16 cellular contexts compared by ENCODE assay signal in genomic region chr6:133610271-133610840, GRCh38.
DNase-seq lines count a peak whose midpoint lies in the region; ATAC-seq and TF ChIP-seq lines count a peak whose summit lies in the region.
"Had no signal": no experiment of that assay in that cellular context is flagged by ENCODE, and none has a peak within 500 bp of the region (broad histone marks: within the 10 kb centered on the region; RNA-seq: fewer than 3 reads in every experiment).

No MANE protein-coding gene starts in this region.

- H3K9me2 ChIP-seq in SK-N-SH, result no peaks in the 10 kb centered on the region

- TF ChIP-seq CTCF in foreskin fibroblast (IDR thresholded peaks at IDR 0.05; ENCODE audit: low read depth, low read length) (no peak), SK-N-SH (IDR thresholded peaks at IDR 0.05) (no peak), heart left ventricle (IDR thresholded peaks at IDR 0.05) (no peak)

- H3K4me1 ChIP-seq in ACC112 (ENCODE audit: control insufficient read depth, insufficient read depth, low read length, unreplicated experiment), result peaks cover 34% of the 10 kb centered on the region
- no peaks in the 10 kb centered on the region for H3K4me1 ChIP-seq in SK-N-SH (ENCODE audit: control insufficient read depth in 1 of 2, insufficient read depth in 2 of 2, low read depth in 1 of 2, low read length in 1 of 2)
- no peaks in the 10 kb centered on the region for H3K4me1 ChIP-seq in heart left ventricle

- POLR2A ChIA-PET in SK-N-SH (lab: Yijun Ruan, JAX), result no interaction called here

- peak; percentile 77 for DNase-seq in HS-27A (ENCODE audit: low read depth)
- DNase-seq in astrocyte of the hippocampus (ENCODE audit: low read depth, low spot score), result peak; percentile 29
- DNase-seq in foreskin fibroblast, result peak; percentile 68 to 70
- no peak for DNase-seq in SK-N-SH
- DNase-seq in heart left ventricle, result no peak
- no peak for DNase-seq in DMS153 (lab: John Stamatoyannopoulos, UW)
- DNase-seq: activated CD4-positive, alpha-beta T cell treated with anti-CD3 and anti-CD28 coated beads for 48 hours; activated naive CD4-positive, alpha-beta T cell treated with anti-CD3 and anti-CD28 coated beads, Interleukin-2, amount 10 ng/mL, durations not matched to agents 7 days and 5 days; CD8-positive, alpha-beta T cell; GDM1; GOT3; Karpas-422; NCI-H146; nephron progenitor cell had no signal

- no peak overlapping the region for H3K9ac ChIP-seq in SK-N-SH

- ATAC-seq in GM21619 (IDR thresholded peaks at IDR 0.05; ENCODE audit: unreplicated experiment) (no peak), heart left ventricle (no peak)
- ATAC-seq: CD8-positive, alpha-beta T cell had no signal

- H3K36me3 ChIP-seq in ACC112 (ENCODE audit: insufficient read depth, low read length) (peaks cover 3% of the 10 kb centered on the region; the same call in 1 of the 2 replicates), SK-N-SH (replicated peaks in 1 of 2; ENCODE audit: control insufficient read depth in 1 of 2, insufficient read depth in 2 of 2, low read length in 1 of 2) (no peaks in the 10 kb centered on the region), heart left ventricle (no peaks in the 10 kb centered on the region)

- no peaks in the 10 kb centered on the region for H3F3A ChIP-seq in SK-N-SH (replicated peaks; ENCODE audit: insufficient read depth)

- H3K9me3 ChIP-seq in SK-N-SH (no peaks in the 10 kb centered on the region), heart left ventricle (no peaks in the 10 kb centered on the region)

- no peak for TF ChIP-seq RAD21 in SK-N-SH (IDR thresholded peaks at IDR 0.05; ENCODE audit: low read length)

- TF ChIP-seq EP300 in SK-N-SH (IDR thresholded peaks at IDR 0.05; ENCODE audit: borderline replicate concordance in 1 of 2, low read depth in 1 of 2, low read length in 1 of 2), result no peak

- WGBS in SK-N-SH (ENCODE audit: low lambda C conversion rate), result 0% methylated on average over 2 of the region's 2 CpGs
- WGBS in heart left ventricle, 4 donors, result 62 to 69% (median 65%) methylated on average over 2 of the region's 2 CpGs

- H3K27ac ChIP-seq in ACC112 (ENCODE audit: low read depth, low read length), result peak overlapping the region; percentile 100
- no peak overlapping the region for H3K27ac ChIP-seq in SK-N-SH (ENCODE audit: low read depth in 2 of 2, low read length in 1 of 2)
- H3K27ac ChIP-seq in heart left ventricle, result no peak overlapping the region

- intact Hi-C loops in heart left ventricle (cut with DNase I), result no loop called here

- CTCF ChIA-PET in SK-N-SH (lab: Yijun Ruan, JAX), result no interaction called here

- no peak for TF ChIP-seq POLR2A in heart left ventricle (IDR thresholded peaks at IDR 0.05)

- H3K4me3 ChIP-seq in ACC112 (ENCODE audit: low read depth, low read length) (peak overlapping the region; percentile 22; the same call in 1 of the 2 replicates), foreskin fibroblast (ENCODE audit: low read depth in 1 of 2, low read length in 2 of 2) (no peak overlapping the region), SK-N-SH (ENCODE audit: low read depth in 2 of 2, low read length in 1 of 2) (no peak overlapping the region), heart left ventricle (no peak overlapping the region)

- H3K27me3 ChIP-seq in ACC112 (ENCODE audit: insufficient read depth, low read length), result no peaks in the 10 kb centered on the region
- no peaks in the 10 kb centered on the region for H3K27me3 ChIP-seq in SK-N-SH (ENCODE audit: insufficient read depth)
- H3K27me3 ChIP-seq in heart left ventricle, result peaks cover 0 to 12% (median 0%) of the 10 kb centered on the region in 9 donors

- H3K79me2 ChIP-seq in ACC112 (ENCODE audit: control insufficient read depth, insufficient read depth, low read length, unreplicated experiment) (no peaks in the 10 kb centered on the region), SK-N-SH (ENCODE audit: insufficient read depth) (no peaks in the 10 kb centered on the region)

- H3K4me2 ChIP-seq in SK-N-SH, result no peak overlapping the region

- no peaks in the 10 kb centered on the region for H4K20me1 ChIP-seq in SK-N-SH (ENCODE audit: insufficient read depth)

- peak overlapping the region; percentile 1 for H2AFZ ChIP-seq in ACC112 (ENCODE audit: low read length, unreplicated experiment)
- H2AFZ ChIP-seq in SK-N-SH (ENCODE audit: low read depth), result no peak overlapping the region

TF ChIP-seq in SK-N-SH, 30 proteins besides CTCF, POLR2A, EP300 and RAD21:
- TF ChIP-seq TCF12 (IDR thresholded peaks at IDR 0.05) (no peak), MEF2A (IDR thresholded peaks at IDR 0.05; ENCODE audit: borderline replicate concordance, low read depth) (no peak), GATA2 (CRISPR knock-in tag; IDR thresholded peaks at IDR 0.05) (no peak), SIN3A (IDR thresholded peaks at IDR 0.05; ENCODE audit: borderline replicate concordance, low read depth, low read length) (no peak), ZBTB33 (IDR thresholded peaks at IDR 0.05; ENCODE audit: borderline replicate concordance, low read depth) (no peak), MXI1 (IDR thresholded peaks at IDR 0.05; ENCODE audit: low read depth, low read length) (no peak), IRF3 (IDR thresholded peaks at IDR 0.05; ENCODE audit: low read depth, low read length) (no peak), FOXJ3 (CRISPR knock-in tag; IDR thresholded peaks at IDR 0.05) (no peak), USF1 (IDR thresholded peaks at IDR 0.05; ENCODE audit: borderline replicate concordance, low read depth) (no peak), GABPA (IDR thresholded peaks at IDR 0.05; ENCODE audit: low read depth) (no peak), PBX3 (IDR thresholded peaks at IDR 0.05) (no peak), POLR2AphosphoS5 (IDR thresholded peaks at IDR 0.05; ENCODE audit: low read depth, low read length) (no peak), ELF1 (IDR thresholded peaks at IDR 0.05) (no peak), JUND (IDR thresholded peaks at IDR 0.05) (no peak)

Comparison
In these comparisons a context has a peak if more than half of its experiments do, and no peak if none do; other contexts are left out.
1. DNase-seq: peak in HS-27A (single experiment), astrocyte of the hippocampus (single experiment) and foreskin fibroblast (2 of 2); none in SK-N-SH (single experiment), heart left ventricle (0 of 5) and DMS153 (single experiment).